10 cellular contexts compared by ENCODE assay signal in genomic region chr20:38660429-38660828, GRCh38. TPM values are rescaled to one million over a fixed set of nuclear protein-coding genes. Genes with fewer than 3 reads are reported as not detected.
"Had no signal": no experiment of that assay in that cellular context is flagged by ENCODE, and none has a peak within 500 bp of the region (broad histone marks: within the 10 kb centered on the region; RNA-seq: fewer than 3 reads in every experiment).

No MANE protein-coding gene starts in this region.

- H3K27ac Mint-ChIP-seq: HFFc6, IgD-negative memory B cell had no signal

- H3K27ac ChIP-seq: GM23248 had no signal

- H3K9me3 ChIP-seq: HAP-1 had no signal

- FAIRE-seq: HepG2 had no signal

- H3K4me3 ChIP-seq: GM23248, HAP-1 had no signal

- H3K9me3 Mint-ChIP-seq: HFFc6 had no signal

- H3K36me3 ChIP-seq: HAP-1 had no signal

- H3K4me3 Mint-ChIP-seq: HFFc6, IgD-negative memory B cell had no signal

- H3K4me1 ChIP-seq: HAP-1 had no signal

- DNase-seq: GM23248, GOT3, H7, HFFc6, KG1 had no signal

RNA-seq across cellular contexts. Expression of gene ARHGAP40, which starts 58.8 kb away (rescaled TPM):
- total RNA-seq: GM23248, H4, HT-29 had no signal
- polyA plus RNA-seq: GM23248, IgD-negative memory B cell had no signal
